In the genomic region with DNA sequence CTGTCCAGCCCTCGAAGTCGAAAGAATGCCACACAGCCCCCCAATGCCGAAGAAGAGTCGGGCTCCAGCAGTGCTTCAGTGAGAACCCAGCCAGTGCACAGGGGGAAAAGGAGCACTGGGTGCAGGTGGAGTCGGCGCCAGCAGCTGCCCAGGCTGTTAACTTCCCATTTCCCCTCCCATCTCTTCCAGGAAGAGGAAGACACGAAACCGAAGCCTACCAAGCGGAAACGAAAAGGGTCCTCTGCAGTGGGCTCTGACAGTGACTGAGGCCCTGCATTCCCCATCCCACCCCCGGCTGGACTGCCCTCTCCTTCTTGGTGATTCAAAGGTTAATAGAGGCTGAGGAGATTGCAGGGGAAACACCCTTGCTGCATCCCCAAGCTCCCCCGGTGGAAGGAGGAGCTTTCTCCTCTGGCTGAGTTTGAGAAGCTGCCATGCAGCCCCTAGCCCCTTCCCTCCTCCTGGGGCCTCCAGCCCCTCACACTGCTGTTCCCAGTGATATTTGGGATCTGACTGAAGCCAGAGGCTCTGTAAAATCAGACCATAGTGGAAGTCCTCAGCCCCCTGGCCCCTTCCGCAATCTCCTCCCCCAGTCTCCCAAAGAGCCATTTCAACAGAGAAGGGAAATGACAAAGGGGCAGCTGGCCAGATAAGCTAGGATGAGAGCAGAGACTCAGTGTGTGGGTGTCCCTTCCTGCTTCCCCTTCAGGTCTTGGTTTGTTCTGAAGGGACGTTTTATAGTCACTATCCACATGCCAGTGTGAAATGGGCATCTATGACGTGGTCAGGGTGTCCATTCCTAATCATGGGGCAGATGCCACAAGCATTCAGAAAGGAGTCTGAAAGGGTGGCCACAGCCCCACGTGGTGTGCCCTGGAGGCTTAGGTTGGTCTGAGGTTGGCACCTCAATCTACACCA, we compare ENCODE assay signal across 10 cellular contexts. TPM values are rescaled to one million over a fixed set of nuclear protein-coding genes. Genes with fewer than 3 reads are reported as not detected.
DNase-seq lines count a peak whose midpoint lies in the region; ATAC-seq lines count a peak whose summit lies in the region.
"Had no signal": no experiment of that assay in that cellular context is flagged by ENCODE, and none has a peak within 500 bp of the region (broad histone marks: within the 10 kb centered on the region; RNA-seq: fewer than 3 reads in every experiment).

No MANE protein-coding gene starts in this region.

- DNase-seq in H7 (peak; percentile 30), UCSD-AML1 (lab: John Stamatoyannopoulos, UW; ENCODE audit: unreplicated experiment) (peak; percentile 53), immature natural killer cell (peak; percentile 56 to 66 (median 63)), AG08395 (ENCODE audit: low spot score) (no peak), NCI-H2107 treated with DMSO at 0.1 percent for 48 hours (lab: John Stamatoyannopoulos, UW; ENCODE audit: unreplicated experiment) (no peak), NCI-H2196 treated with DMSO at 0.1 percent for 48 hours (lab: John Stamatoyannopoulos, UW; ENCODE audit: unreplicated experiment) (no peak)
- no peak for DNase-seq in stimulated activated naive B cell treated with anti-CD40 and anti-IgM and Interleukin-4, amounts not matched to agents 10 μg/mL and 1 μg/mL and 100 μg/mL, for 72 hours
- DNase-seq: NCI-H2107; stimulated activated naive CD8-positive, alpha-beta T cell treated with anti-CD3 and anti-CD28 coated beads, Interleukin-15, amount 100 ng/mL, for 72 hours had no signal

- H3K27me3 ChIP-seq in H7 (ENCODE audit: control insufficient read depth, insufficient read depth, low read length): no peaks in the 10 kb centered on the region; the same call in 1 of the 2 replicates

- H3K9me3 Mint-ChIP-seq in immature natural killer cell: no peaks in the 10 kb centered on the region
- no peaks in the 10 kb centered on the region for H3K9me3 Mint-ChIP-seq in stimulated activated naive B cell treated with anti-CD40 and anti-IgM and Interleukin-4, amounts not matched to agents 10 μg/mL and 1 μg/mL and 100 μg/mL, for 72 hours
- H3K9me3 Mint-ChIP-seq: stimulated activated naive CD8-positive, alpha-beta T cell treated with anti-CD3 and anti-CD28 coated beads, Interleukin-15, amount 100 ng/mL, for 72 hours had no signal

- H3K36me3 ChIP-seq in H7 (replicated peaks; ENCODE audit: control insufficient read depth, insufficient read depth, low read length): peaks cover 25% of the 10 kb centered on the region

- no peak overlapping the region for H3K4me3 ChIP-seq in H7 (ENCODE audit: insufficient read depth, low read depth, low read length)

- H3K27ac Mint-ChIP-seq in immature natural killer cell: peak overlapping the region; percentile 92 to 99 (median 97)
- peak overlapping the region; percentile 42 for H3K27ac Mint-ChIP-seq in stimulated activated naive B cell treated with anti-CD40 and anti-IgM and Interleukin-4, amounts not matched to agents 10 μg/mL and 1 μg/mL and 100 μg/mL, for 72 hours
- H3K27ac Mint-ChIP-seq: stimulated activated naive CD8-positive, alpha-beta T cell treated with anti-CD3 and anti-CD28 coated beads, Interleukin-15, amount 100 ng/mL, for 72 hours had no signal

- peaks cover 3 to 16% (median 9%) of the 10 kb centered on the region in 3 donors for H3K27me3 Mint-ChIP-seq in immature natural killer cell (ENCODE audit: low read depth in 3 of 3)
- H3K27me3 Mint-ChIP-seq in stimulated activated naive B cell treated with anti-CD40 and anti-IgM and Interleukin-4, amounts not matched to agents 10 μg/mL and 1 μg/mL and 100 μg/mL, for 72 hours: no peaks in the 10 kb centered on the region
- H3K27me3 Mint-ChIP-seq: stimulated activated naive CD8-positive, alpha-beta T cell treated with anti-CD3 and anti-CD28 coated beads, Interleukin-15, amount 100 ng/mL, for 72 hours had no signal

- peaks cover 2 to 21% (median 5%) of the 10 kb centered on the region in 3 donors for H3K36me3 Mint-ChIP-seq in immature natural killer cell
- H3K36me3 Mint-ChIP-seq in stimulated activated naive B cell treated with anti-CD40 and anti-IgM and Interleukin-4, amounts not matched to agents 10 μg/mL and 1 μg/mL and 100 μg/mL, for 72 hours: peaks cover 57 to 70% of the 10 kb centered on the region in 2 donors

- no peak for ATAC-seq in stimulated activated naive B cell treated with anti-CD40 and anti-IgM and Interleukin-4, amounts not matched to agents 10 μg/mL and 1 μg/mL and 100 μg/mL, for 72 hours (replicated peaks)
- no peak for ATAC-seq in HG02870 (IDR thresholded peaks at IDR 0.05; ENCODE audit: unreplicated experiment)
- ATAC-seq: stimulated activated naive CD8-positive, alpha-beta T cell treated with anti-CD3 and anti-CD28 coated beads, Interleukin-15, amount 100 ng/mL, for 72 hours had no signal

- peak overlapping the region; percentile 92 to 95 (median 92) for H3K4me3 Mint-ChIP-seq in immature natural killer cell
- peak overlapping the region; percentile 6 to 14 for H3K4me3 Mint-ChIP-seq in stimulated activated naive B cell treated with anti-CD40 and anti-IgM and Interleukin-4, amounts not matched to agents 10 μg/mL and 1 μg/mL and 100 μg/mL, for 72 hours
- H3K4me3 Mint-ChIP-seq: stimulated activated naive CD8-positive, alpha-beta T cell treated with anti-CD3 and anti-CD28 coated beads, Interleukin-15, amount 100 ng/mL, for 72 hours had no signal

- peaks cover 47 to 48% of the 10 kb centered on the region in 2 donors for H3K4me1 Mint-ChIP-seq in immature natural killer cell
- H3K4me1 Mint-ChIP-seq in stimulated activated naive B cell treated with anti-CD40 and anti-IgM and Interleukin-4, amounts not matched to agents 10 μg/mL and 1 μg/mL and 100 μg/mL, for 72 hours: peaks cover 54 to 87% of the 10 kb centered on the region in 2 donors

RNA-seq across cellular contexts. Expression of a gene that starts 1.9 kb away (rescaled TPM):
- total RNA-seq in H7 (2014; rRNA removed; shearing (Covaris generic)): 44.7 and 48.9 TPM in 2 replicates
- 10 to 100 TPM; 38.3 to 89.0 (median 54.3) TPM for polyA plus RNA-seq in immature natural killer cell

RNA-seq across cellular contexts. Expression of a gene that starts 45.4 kb away (rescaled TPM):
- total RNA-seq in H7 (2014; rRNA removed; shearing (Covaris generic)): 58.3 and 66.6 TPM in 2 replicates
- polyA plus RNA-seq in immature natural killer cell: 10 to 100 TPM in 1 of 3 donors, 1 to 10 TPM in 2; 7.5 to 14.5 (median 7.9) TPM

Comparison
In these comparisons a context has a peak if more than half of its experiments do, and no peak if none do; other contexts are left out.
1. DNase-seq: peak in H7 (single experiment), UCSD-AML1 (single experiment) and immature natural killer cell (3 of 3); none in stimulated activated naive B cell treated with anti-CD40 and anti-IgM and Interleukin-4, amounts not matched to agents 10 μg/mL and 1 μg/mL and 100 μg/mL, for 72 hours (single experiment), AG08395 (single experiment), NCI-H2107 treated with DMSO at 0.1 percent for 48 hours (single experiment) and NCI-H2196 treated with DMSO at 0.1 percent for 48 hours (single experiment).